In genomic region chr4:109278594-109279031, GRCh38 we compare ENCODE assay signal across 12 cellular contexts. TPM values are rescaled to one million over a fixed set of nuclear protein-coding genes. Genes with fewer than 3 reads are reported as not detected.
DNase-seq lines count a peak whose midpoint lies in the region; ATAC-seq, FAIRE-seq and TF ChIP-seq lines count a peak whose summit lies in the region.
"Had no signal": no experiment of that assay in that cellular context is flagged by ENCODE, and none has a peak within 500 bp of the region (broad histone marks: within the 10 kb centered on the region; RNA-seq: fewer than 3 reads in every experiment).

No MANE protein-coding gene starts in this region.

- DNase-seq in GM12878 (ENCODE audit: low read depth, low spot score) (peak; percentile 32), NCI-H748 (lab: John Stamatoyannopoulos, UW; ENCODE audit: unreplicated experiment) (no peak), retina (no peak)
- DNase-seq in activated CD8-positive, alpha-beta memory T cell treated with anti-CD3 and anti-CD28 coated beads for 24 hours = no peak
- DNase-seq in stimulated activated CD4-positive, alpha-beta T cell treated with anti-CD3 and anti-CD28 coated beads, Interleukin-2, amount 100 ng/mL, for 24 hours = no peak
- DNase-seq: GF-D8; NCI-H69; stimulated activated CD4-positive, alpha-beta T cell treated with anti-CD3 and anti-CD28 coated beads, Interleukin-1b, Interleukin-23, amount 100 ng/mL, for 48 hours; upper lobe of right lung had no signal

- in situ Hi-C loops in GM12878 (cut with MboI) = no loop called here

- BruUV-seq in GM12878 (replicated peaks; lab: Mats Ljungman, UMichigan) = no TSS peak

- RAD21 ChIA-PET in GM12878 (lab: Charles Lee; ENCODE audit: unreplicated experiment) = interaction anchor here (0.7 to 5.9 kb wide), 10 partner anchors 11 to 201 kb away, joined by 3 to 54 read pairs (median 4); no protein-coding TSS in a partner anchor

- H3K27ac ChIP-seq in GM12878 (ENCODE audit: control insufficient read depth, insufficient read depth) = no peak overlapping the region
- H3K27ac ChIP-seq: upper lobe of right lung had no signal

- no peak for TF ChIP-seq CTCF in GM12878 (IDR thresholded peaks at IDR 0.05 in 2 of 3, conservative IDR thresholded peaks at IDR 0.05 in 1 of 3; ENCODE audit: control insufficient read depth in 2 of 3, extremely low read depth in 1 of 3, insufficient read depth in 1 of 3, low read depth in 3 of 3, low read length in 3 of 3)

- H4K20me1 ChIP-seq in GM12878 (ENCODE audit: control insufficient read depth, insufficient read depth) = no peaks in the 10 kb centered on the region

- peak; percentile 90 for ATAC-seq in GM18907 (IDR thresholded peaks at IDR 0.05; ENCODE audit: unreplicated experiment)
- ATAC-seq in GM21717 (IDR thresholded peaks at IDR 0.05; ENCODE audit: unreplicated experiment) = peak; percentile 93
- peak; percentile 87 for ATAC-seq in HG03354 (IDR thresholded peaks at IDR 0.05; ENCODE audit: poor library complexity, severe bottlenecking, unreplicated experiment)
- ATAC-seq in GM12878 = peak; percentile 90
- ATAC-seq: upper lobe of right lung had no signal

- no peaks in the 10 kb centered on the region for H3K36me3 ChIP-seq in GM12878 (ENCODE audit: control insufficient read depth in 2 of 2, insufficient read depth in 2 of 2, low read length in 1 of 2)
- H3K36me3 ChIP-seq: upper lobe of right lung had no signal

- TF ChIP-seq POLR2A in GM12878 (IDR thresholded peaks at IDR 0.05; ENCODE audit: low read depth, low read length) = no peak

- H3K9me3 ChIP-seq in GM12878 (replicated peaks; ENCODE audit: control insufficient read depth, insufficient read depth, low read length) = no peaks in the 10 kb centered on the region
- H3K9me3 ChIP-seq: upper lobe of right lung had no signal

- H3K4me3 ChIP-seq in GM12878 = no peak overlapping the region
- H3K4me3 ChIP-seq: upper lobe of right lung had no signal

- no peaks in the 10 kb centered on the region; the same call in 1 of the 2 replicates for H3K4me1 ChIP-seq in GM12878 (ENCODE audit: control insufficient read depth, insufficient read depth, low read length)
- H3K4me1 ChIP-seq: upper lobe of right lung had no signal

- WGBS in GM12878 (ENCODE audit: insufficient coverage, insufficient replicate concordance, low lambda C conversion rate, missing lambda C conversion rate) = 3% methylated on average over 3 of the region's 3 CpGs

- no peak for TF ChIP-seq RAD21 in GM12878 (IDR thresholded peaks at IDR 0.05; ENCODE audit: insufficient read depth, low read depth, low read length)

- no peaks in the 10 kb centered on the region for H3K27me3 ChIP-seq in GM12878 (replicated peaks in 1 of 2; ENCODE audit: control insufficient read depth in 2 of 2, insufficient read depth in 2 of 2, low read length in 1 of 2)
- H3K27me3 ChIP-seq: upper lobe of right lung had no signal

- no peak overlapping the region for H3K4me2 ChIP-seq in GM12878 (ENCODE audit: control insufficient read depth, insufficient read depth)

- no peak overlapping the region; the same call in 1 of the 2 replicates for H2AFZ ChIP-seq in GM12878 (ENCODE audit: control insufficient read depth, low read depth, low read length)

- SMC1A ChIA-PET in GM12878 (lab: Charles Lee; ENCODE audit: uncharacterized antibody, unreplicated experiment) = interaction anchor here (0.7 to 4.4 kb wide), 14 partner anchors 10 to 616 kb away, joined by 3 to 45 read pairs (median 5); no protein-coding TSS in a partner anchor

- intact Hi-C loops in GM12878 (cut with micrococcal nuclease; ENCODE audit: unreplicated experiment) = no loop called here

- no peaks in the 10 kb centered on the region for H3K79me2 ChIP-seq in GM12878 (ENCODE audit: control insufficient read depth, insufficient read depth, low read length)

- CTCF ChIA-PET in GM12878 (lab: Yijun Ruan, JAX) = interaction anchor here (0.9 to 5.6 kb wide), 8 partner anchors 9 to 36 kb away, joined by 3 to 51 read pairs (median 6); no protein-coding TSS in a partner anchor

- POLR2A ChIA-PET in GM12878 (lab: Charles Lee) = interaction anchor here (0.7 to 5.0 kb wide), 2 partner anchors 12 to 16 kb away, joined by 4 to 21 read pairs; no protein-coding TSS in a partner anchor

- peak; percentile 84 to 95; a peak in 3 of 4 replicates for TF ChIP-seq EP300 in GM12878 (IDR thresholded peaks at IDR 0.05; ENCODE audit: borderline replicate concordance in 1 of 2, control insufficient read depth in 1 of 2, low read depth in 2 of 2, low read length in 2 of 2)

- no peak overlapping the region for H3K9ac ChIP-seq in GM12878 (ENCODE audit: control insufficient read depth, insufficient read depth, low read length)

- no peak for FAIRE-seq in GM12878 (lab: Jason Lieb, UNC)

TF ChIP-seq in GM12878, 131 proteins besides CTCF, POLR2A, EP300 and RAD21 (continues in another document):
- TF ChIP-seq BACH1 (IDR thresholded peaks at IDR 0.05; ENCODE audit: borderline replicate concordance) = peak; percentile 96; the same call in 1 of the 2 replicates
- peak; percentile 98 for TF ChIP-seq ATF7 (IDR thresholded peaks at IDR 0.05; ENCODE audit: low read depth)
- TF ChIP-seq, protein P1, sequence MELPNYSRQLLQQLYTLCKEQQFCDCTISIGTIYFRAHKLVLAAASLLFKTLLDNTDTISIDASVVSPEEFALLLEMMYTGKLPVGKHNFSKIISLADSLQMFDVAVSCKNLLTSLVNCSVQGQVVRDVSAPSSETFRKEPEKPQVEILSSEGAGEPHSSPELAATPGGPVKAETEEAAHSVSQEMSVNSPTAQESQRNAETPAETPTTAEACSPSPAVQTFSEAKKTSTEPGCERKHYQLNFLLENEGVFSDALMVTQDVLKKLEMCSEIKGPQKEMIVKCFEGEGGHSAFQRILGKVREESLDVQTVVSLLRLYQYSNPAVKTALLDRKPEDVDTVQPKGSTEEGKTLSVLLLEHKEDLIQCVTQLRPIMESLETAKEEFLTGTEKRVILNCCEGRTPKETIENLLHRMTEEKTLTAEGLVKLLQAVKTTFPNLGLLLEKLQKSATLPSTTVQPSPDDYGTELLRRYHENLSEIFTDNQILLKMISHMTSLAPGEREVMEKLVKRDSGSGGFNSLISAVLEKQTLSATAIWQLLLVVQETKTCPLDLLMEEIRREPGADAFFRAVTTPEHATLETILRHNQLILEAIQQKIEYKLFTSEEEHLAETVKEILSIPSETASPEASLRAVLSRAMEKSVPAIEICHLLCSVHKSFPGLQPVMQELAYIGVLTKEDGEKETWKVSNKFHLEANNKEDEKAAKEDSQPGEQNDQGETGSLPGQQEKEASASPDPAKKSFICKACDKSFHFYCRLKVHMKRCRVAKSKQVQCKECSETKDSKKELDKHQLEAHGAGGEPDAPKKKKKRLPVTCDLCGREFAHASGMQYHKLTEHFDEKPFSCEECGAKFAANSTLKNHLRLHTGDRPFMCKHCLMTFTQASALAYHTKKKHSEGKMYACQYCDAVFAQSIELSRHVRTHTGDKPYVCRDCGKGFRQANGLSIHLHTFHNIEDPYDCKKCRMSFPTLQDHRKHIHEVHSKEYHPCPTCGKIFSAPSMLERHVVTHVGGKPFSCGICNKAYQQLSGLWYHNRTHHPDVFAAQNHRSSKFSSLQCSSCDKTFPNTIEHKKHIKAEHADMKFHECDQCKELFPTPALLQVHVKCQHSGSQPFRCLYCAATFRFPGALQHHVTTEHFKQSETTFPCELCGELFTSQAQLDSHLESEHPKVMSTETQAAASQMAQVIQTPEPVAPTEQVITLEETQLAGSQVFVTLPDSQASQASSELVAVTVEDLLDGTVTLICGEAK (IDR thresholded peaks at IDR 0.05; ENCODE audit: borderline replicate concordance) = peak; percentile 49; the same call in 1 of the 2 replicates
- TF ChIP-seq SKIL (IDR thresholded peaks at IDR 0.05; ENCODE audit: low read depth, poor library complexity, severe bottlenecking) = peak; percentile 72
- peak; percentile 72 for TF ChIP-seq NBN (IDR thresholded peaks at IDR 0.05)
- 0 out of 2 replicates have a peak, but pooled peaks have one; percentile 52 for TF ChIP-seq PAX8 (IDR thresholded peaks at IDR 0.05)
- TF ChIP-seq BMI1 (IDR thresholded peaks at IDR 0.05; ENCODE audit: borderline replicate concordance) = peak; percentile 86

RNA-seq across cellular contexts. Expression of gene COL25A1, which starts 23.8 kb away (rescaled TPM):
- 0.31 and 0.69 TPM in 2 replicates for total RNA-seq in GM12878 (2013; cell fraction: nucleolus; rRNA removed)
- 0.06 TPM in 1 of 2 replicates, not detected in the other for total RNA-seq in GM12878 (2014; rRNA removed)
- total RNA-seq in GM12878 (2014; rRNA removed; fragmentation: Illumina TruSeq; extraction: Trizol) = 0.05 and 0.18 TPM in 2 replicates
- total RNA-seq in GM12878 (2021) = not detected in 2 replicates
- not detected for polyA plus RNA-seq in GM12878 (2011; ENCODE audit: low read depth)
- 0.26 and 0.48 TPM in 2 replicates for polyA plus RNA-seq in GM12878 (2011; rRNA removed)
- polyA plus RNA-seq in GM12878 (2011; cell fraction: cytosol; rRNA removed) = 0.10 TPM in 2 replicates
- polyA plus RNA-seq in GM12878 (2011; cell fraction: nucleus; rRNA removed) = 0.57 and 0.60 TPM in 2 replicates
- not detected in 2 replicates for polyA plus RNA-seq in GM12878 (2012)
- 0.01 and 0.22 TPM in 2 replicates for polyA plus RNA-seq in GM12878 (2014; fragmentation: Illumina TruSeq; extraction: Trizol)
- polyA plus RNA-seq in GM12878 (2014; fragmentation: Nextera tagmentation; extraction: Ambion mirVana) = not detected
- polyA plus RNA-seq in GM12878 (2014; rRNA removed) = not detected in 2 replicates
- not detected for polyA plus RNA-seq in GM12878 (2016; fragmentation: Nextera tagmentation; extraction: Ambion mirVana)
- polyA minus RNA-seq in GM12878 (2011; rRNA and poly(A)+ RNA removed) = 0.22 and 0.36 TPM in 2 replicates
- 0.21 and 0.40 TPM in 2 replicates for polyA minus RNA-seq in GM12878 (2011; cell fraction: cytosol; rRNA and poly(A)+ RNA removed)
- polyA minus RNA-seq in GM12878 (2011; cell fraction: nucleus; rRNA and poly(A)+ RNA removed) = 0.24 and 0.38 TPM in 2 replicates
